Comparison of ENCODE assay signal across 1 cellular context in genomic region chr11:124070906-124071621, GRCh38.
TF ChIP-seq lines count a peak whose summit lies in the region.

No MANE protein-coding gene starts in this region.

TF ChIP-seq in GM23338, 12 proteins besides CTCF, POLR2A, EP300 and RAD21 (continued from another document):
- TF ChIP-seq REST (IDR thresholded peaks at IDR 0.05; ENCODE audit: unreplicated experiment) = no peak
- TF ChIP-seq ETS1 (IDR thresholded peaks at IDR 0.05) = no peak
- no peak for TF ChIP-seq EZH2 (IDR thresholded peaks at IDR 0.05; ENCODE audit: low read depth, unreplicated experiment)
- no peak for TF ChIP-seq ZNF462 (CRISPR knock-in tag; IDR thresholded peaks at IDR 0.05)
- no peak for TF ChIP-seq STAT1 (IDR thresholded peaks at IDR 0.05; ENCODE audit: unreplicated experiment)
- TF ChIP-seq ZNF114 (CRISPR knock-in tag; IDR thresholded peaks at IDR 0.05) = no peak
- no peak for TF ChIP-seq JUNB (IDR thresholded peaks at IDR 0.05; ENCODE audit: unreplicated experiment)
- TF ChIP-seq EZH2phosphoT487 (IDR thresholded peaks at IDR 0.05; ENCODE audit: unreplicated experiment) = no peak
